Comparison of ENCODE assay signal across 8 cellular contexts in the genomic region with DNA sequence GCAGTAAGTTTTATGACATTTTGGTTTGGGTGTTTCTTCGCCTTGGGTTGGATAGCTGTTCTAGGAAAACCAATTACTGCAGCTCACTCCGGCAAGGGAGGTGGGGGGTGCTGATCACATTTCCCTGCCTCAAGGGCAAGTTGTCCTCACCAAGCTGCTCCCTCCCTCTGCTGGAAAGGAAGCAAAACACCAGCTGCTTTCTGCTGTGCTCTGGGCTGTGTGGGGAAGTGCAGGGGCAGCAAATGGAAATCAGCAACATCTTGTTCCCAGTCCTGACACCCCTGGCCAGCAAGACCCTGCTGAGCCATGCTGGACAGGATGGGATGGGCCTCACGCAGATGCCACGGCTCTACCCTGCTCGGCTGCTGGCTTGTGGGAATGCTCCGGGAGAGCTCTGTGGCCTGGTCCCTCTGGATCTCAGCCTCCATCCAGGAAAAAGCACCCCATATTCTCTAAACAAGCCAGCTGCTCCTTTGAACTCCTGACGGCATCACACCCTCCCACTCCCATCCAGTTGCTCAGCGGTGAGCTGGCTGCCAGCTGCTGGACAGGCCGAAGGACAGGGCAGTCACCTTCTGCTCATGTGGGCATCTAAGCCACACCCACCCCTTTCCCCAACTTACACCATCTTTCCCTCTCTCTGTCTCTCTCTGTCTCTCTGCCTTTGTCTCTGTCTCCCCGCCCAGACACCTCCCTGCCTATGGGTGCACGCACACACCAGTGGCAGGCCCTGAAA. TPM values are rescaled to one million over a fixed set of nuclear protein-coding genes. Genes with fewer than 3 reads are reported as not detected.
DNase-seq lines count a peak whose midpoint lies in the region; ATAC-seq and TF ChIP-seq lines count a peak whose summit lies in the region.

No MANE protein-coding gene starts in this region.

- TF ChIP-seq CTCF in epithelial cell of esophagus (IDR thresholded peaks at IDR 0.05; ENCODE audit: insufficient read depth, low read depth, low read length, missing control alignments) = peak; percentile 36
- TF ChIP-seq CTCF in CD4-positive, alpha-beta T cell (IDR thresholded peaks at IDR 0.05) = no peak

- H3K4me3 ChIP-seq in epithelial cell of esophagus (ENCODE audit: low read length) = no peak overlapping the region

- DNase-seq in EH (ENCODE audit: low read depth) (peak; percentile 67), NCI-H526 (lab: John Stamatoyannopoulos, UW) (peak; percentile 70 to 90), epithelial cell of esophagus (ENCODE audit: low read depth) (peak; percentile 30), non-pigmented ciliary epithelial cell (ENCODE audit: low read depth) (peak; percentile 19)
- DNase-seq in CD4-positive, alpha-beta T cell = no peak

- CTCF ChIA-PET in CD4-positive, alpha-beta T cell (lab: Charles Lee) = no interaction called here

- H3K27ac Mint-ChIP-seq in CD4-positive, alpha-beta T cell = no peak overlapping the region

- intact Hi-C loops in CD4-positive, alpha-beta T cell (cut with DNase I, micrococcal nuclease) = no loop called here

- ATAC-seq in GM18907 (IDR thresholded peaks at IDR 0.05; ENCODE audit: unreplicated experiment) (no peak), GM18868 (IDR thresholded peaks at IDR 0.05; ENCODE audit: unreplicated experiment) (no peak), HG03354 (IDR thresholded peaks at IDR 0.05; ENCODE audit: poor library complexity, severe bottlenecking, unreplicated experiment) (no peak)
- ATAC-seq in CD4-positive, alpha-beta T cell (ENCODE audit: poor library complexity) = no peak

- no peak overlapping the region for H3K27ac ChIP-seq in CD4-positive, alpha-beta T cell (ENCODE audit: low read depth, low read length)

- H3K4me3 Mint-ChIP-seq in CD4-positive, alpha-beta T cell = no peak overlapping the region

- POLR2A ChIA-PET in CD4-positive, alpha-beta T cell (lab: Charles Lee) = no interaction called here

- H3K9me3 ChIP-seq in CD4-positive, alpha-beta T cell (ENCODE audit: control insufficient read depth, low read length) = no peaks in the 10 kb centered on the region

- H3K27me3 ChIP-seq in CD4-positive, alpha-beta T cell (ENCODE audit: control insufficient read depth, insufficient read depth, low read length) = peaks cover 57% of the 10 kb centered on the region

- no peaks in the 10 kb centered on the region for H3K9me3 Mint-ChIP-seq in CD4-positive, alpha-beta T cell

- peaks cover 4% of the 10 kb centered on the region for H3K4me1 Mint-ChIP-seq in CD4-positive, alpha-beta T cell (ENCODE audit: low read depth)

- H3K27me3 Mint-ChIP-seq in CD4-positive, alpha-beta T cell = peaks cover 77% of the 10 kb centered on the region

- H3K36me3 Mint-ChIP-seq in CD4-positive, alpha-beta T cell (ENCODE audit: low read depth) = no peaks in the 10 kb centered on the region

RNA-seq across cellular contexts. Expression of a gene that starts 52.4 kb away (rescaled TPM):
- 100 to 1,000 TPM; 658 TPM for total RNA-seq in CD4-positive, alpha-beta T cell

Comparison
In these comparisons a context has a peak if more than half of its experiments do, and no peak if none do; other contexts are left out.
1. DNase-seq: peak in EH (single experiment), NCI-H526 (2 of 2), epithelial cell of esophagus (single experiment) and non-pigmented ciliary epithelial cell (single experiment); none in CD4-positive, alpha-beta T cell (0 of 10).